Comparison of ENCODE assay signal across 10 cellular contexts in the genomic region with DNA sequence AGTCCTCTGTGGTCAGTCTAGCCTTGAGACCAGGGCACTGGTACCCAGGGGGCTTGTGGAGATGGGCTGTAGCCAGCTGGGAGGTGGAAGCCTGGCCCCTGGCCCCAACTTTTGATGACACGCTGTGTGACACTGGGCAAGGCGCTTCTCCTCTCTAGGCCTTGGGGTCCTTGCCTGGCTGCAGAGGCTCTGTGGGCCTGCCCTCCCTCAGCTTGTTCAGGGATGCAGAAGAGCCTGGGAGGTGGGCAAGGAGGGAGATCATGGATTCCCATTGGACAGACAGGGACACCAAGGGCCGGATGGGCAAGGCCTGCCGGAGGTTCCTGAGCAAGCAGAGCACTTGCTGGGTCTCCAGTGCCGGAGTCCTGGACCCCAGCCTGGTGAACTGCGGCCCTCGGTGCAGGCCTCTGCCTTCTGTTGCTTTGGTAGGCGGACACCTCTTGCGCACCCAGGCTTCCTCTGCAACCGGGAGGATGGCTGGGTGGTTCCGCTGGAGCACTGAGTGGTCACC. TPM values are rescaled to one million over a fixed set of nuclear protein-coding genes. Genes with fewer than 3 reads are reported as not detected.
DNase-seq lines count a peak whose midpoint lies in the region; ATAC-seq, FAIRE-seq and TF ChIP-seq lines count a peak whose summit lies in the region.
"Had no signal": no experiment of that assay in that cellular context is flagged by ENCODE, and none has a peak within 500 bp of the region (broad histone marks: within the 10 kb centered on the region; RNA-seq: fewer than 3 reads in every experiment).

No MANE protein-coding gene starts in this region.

- intact Hi-C loops in K562 (cut with micrococcal nuclease): no loop called here

- no peak overlapping the region for H3K27ac Mint-ChIP-seq in mesothelial cell of epicardium

- H3K4me1 ChIP-seq in K562 (replicated peaks in 1 of 2; ENCODE audit: control insufficient read depth in 2 of 2, insufficient read depth in 2 of 2, low read length in 2 of 2): peaks cover 20 to 49% of the 10 kb centered on the region in 2 experiments; a peak in 4 of 5 replicates

- CTCF ChIA-PET in K562 (lab: Yijun Ruan, JAX; ENCODE audit: low intra/inter-chr PET ratio): no interaction called here

- WGBS in K562 (ENCODE audit: insufficient coverage, low coverage, missing lambda C conversion rate): 76% methylated on average over 11 of the region's 11 CpGs

- in situ Hi-C loops in K562 (cut with MboI): no loop called here

- no peaks in the 10 kb centered on the region for H3K9me3 ChIP-seq in K562 (replicated peaks; ENCODE audit: control insufficient read depth, insufficient read depth, low read depth, low read length)

- no peaks in the 10 kb centered on the region for H3K27me3 ChIP-seq in K562 (ENCODE audit: control insufficient read depth in 2 of 2, insufficient read depth in 2 of 2, low read length in 2 of 2)

- no peaks in the 10 kb centered on the region for H3K9me3 Mint-ChIP-seq in activated T-cell treated with anti-CD3 and anti-CD28 coated beads, Interleukin-2, amount 50 U/mL, for 4 hours
- H3K9me3 Mint-ChIP-seq in mesothelial cell of epicardium: no peaks in the 10 kb centered on the region
- H3K9me3 Mint-ChIP-seq: activated naive CD8-positive, alpha-beta T cell treated with anti-CD3 and anti-CD28 coated beads for 36 hours had no signal

- DNase-seq in activated T-cell treated with anti-CD3 and anti-CD28 coated beads, Interleukin-2, amount 50 U/mL, for 4 hours: no peak
- DNase-seq in activated T-cell treated with anti-CD3 and anti-CD28 coated beads, Interleukin-2, amount 50 U/mL, for 1 hour: no peak
- DNase-seq in K562 (ENCODE audit: extremely low read depth in 1 of 4, low spot score in 3 of 4) (no peak), mesothelial cell of epicardium (ENCODE audit: low spot score in 2 of 2, unreplicated experiment in 2 of 2) (no peak), substantia nigra (lab: John Stamatoyannopoulos, UW) (no peak), EL (no peak)

- peaks cover 15% of the 10 kb centered on the region for H3K4me1 Mint-ChIP-seq in activated T-cell treated with anti-CD3 and anti-CD28 coated beads, Interleukin-2, amount 50 U/mL, for 4 hours (ENCODE audit: low read depth)
- peaks cover 14% of the 10 kb centered on the region for H3K4me1 Mint-ChIP-seq in mesothelial cell of epicardium

- H3K36me3 ChIP-seq in K562 (ENCODE audit: control insufficient read depth, insufficient read depth, low read length): no peaks in the 10 kb centered on the region

- no peaks in the 10 kb centered on the region; the same call in 1 of the 3 replicates for H3K79me2 ChIP-seq in K562 (ENCODE audit: control insufficient read depth, insufficient read depth, low read length)

- TF ChIP-seq EP300 in K562 (IDR thresholded peaks at IDR 0.05; ENCODE audit: low read length): no peak

- TF ChIP-seq CTCF in K562 (IDR thresholded peaks at IDR 0.05 in 2 of 3, conservative IDR thresholded peaks at IDR 0.05 in 1 of 3; ENCODE audit: insufficient read depth in 2 of 3, low read depth in 1 of 3, low read length in 3 of 3) (no peak), mesothelial cell of epicardium (IDR thresholded peaks at IDR 0.05; ENCODE audit: unreplicated experiment) (no peak)

- peak overlapping the region; percentile 29 for H3K4me3 Mint-ChIP-seq in activated T-cell treated with anti-CD3 and anti-CD28 coated beads, Interleukin-2, amount 50 U/mL, for 4 hours
- H3K4me3 Mint-ChIP-seq in mesothelial cell of epicardium: peak overlapping the region; percentile 92

- no peak for ATAC-seq in activated T-cell treated with anti-CD3 and anti-CD28 coated beads, Interleukin-2, amount 50 U/mL, for 4 hours
- ATAC-seq in K562 (no peak), GM19452 (IDR thresholded peaks at IDR 0.05; ENCODE audit: unreplicated experiment) (no peak), HG03571 (IDR thresholded peaks at IDR 0.05; ENCODE audit: unreplicated experiment) (no peak)

- no peaks in the 10 kb centered on the region for H3K9me1 ChIP-seq in K562 (ENCODE audit: control insufficient read depth, insufficient read depth, low read length)

- no peaks in the 10 kb centered on the region for H4K20me1 ChIP-seq in K562 (replicated peaks; ENCODE audit: control insufficient read depth, insufficient read depth, low read length)

- FAIRE-seq in K562 (lab: Jason Lieb, UNC): no peak

- no peaks in the 10 kb centered on the region for H3K36me3 Mint-ChIP-seq in activated T-cell treated with anti-CD3 and anti-CD28 coated beads, Interleukin-2, amount 50 U/mL, for 4 hours (ENCODE audit: insufficient read depth)
- peaks cover 2% of the 10 kb centered on the region for H3K36me3 Mint-ChIP-seq in mesothelial cell of epicardium
- H3K36me3 Mint-ChIP-seq: activated naive CD8-positive, alpha-beta T cell treated with anti-CD3 and anti-CD28 coated beads for 36 hours had no signal

- no peak overlapping the region for H3K27ac ChIP-seq in K562 (ENCODE audit: extremely low read depth, low read depth, low read length)
- peak overlapping the region; percentile 99 for H3K27ac ChIP-seq in substantia nigra (ENCODE audit: low read depth, low read length, poor library complexity, severe bottlenecking)

- TF ChIP-seq RAD21 in K562 (CRISPR knock-in tag; conservative IDR thresholded peaks at IDR 0.05 in 1 of 2, IDR thresholded peaks at IDR 0.05 in 1 of 2): no peak

- H3K9ac ChIP-seq in K562 (ENCODE audit: insufficient read depth in 1 of 2, low read depth in 2 of 2, low read length in 2 of 2): peak overlapping the region; percentile 87 to 96; a peak in 3 of 4 replicates

- no peak overlapping the region for H3K4me3 ChIP-seq in K562

- no peaks in the 10 kb centered on the region for H3K27me3 Mint-ChIP-seq in activated T-cell treated with anti-CD3 and anti-CD28 coated beads, Interleukin-2, amount 50 U/mL, for 4 hours (ENCODE audit: low read depth)
- H3K27me3 Mint-ChIP-seq in mesothelial cell of epicardium (ENCODE audit: low read depth): no peaks in the 10 kb centered on the region
- H3K27me3 Mint-ChIP-seq: activated naive CD8-positive, alpha-beta T cell treated with anti-CD3 and anti-CD28 coated beads for 36 hours had no signal

- POLR2A ChIA-PET in K562 (lab: Yijun Ruan, JAX): interaction anchor here (0.5 to 2.6 kb wide), 5 partner anchors 10 to 244 kb away, joined by 3 to 14 read pairs (median 3); no protein-coding TSS in a partner anchor

- no TSS peak for BruUV-seq in K562 (replicated peaks; lab: Mats Ljungman, UMichigan)

- H2AFZ ChIP-seq in K562 (ENCODE audit: low read depth, low read length): peak overlapping the region; percentile 98

- no peak for TF ChIP-seq POLR2A in K562 (conservative IDR thresholded peaks at IDR 0.05)

- peak overlapping the region; percentile 94 for H3K4me2 ChIP-seq in K562 (ENCODE audit: insufficient read depth, low read length)

RNA-seq across cellular contexts. Expression of a gene that starts 1.3 kb away (rescaled TPM):
- 1 to 10 TPM; 6.9 to 8.2 (median 7.9) TPM for total RNA-seq in activated T-cell treated with anti-CD3 and anti-CD28 coated beads, Interleukin-2, amount 50 U/mL, for 4 hours
- 18.6 and 35.5 TPM in 2 replicates for total RNA-seq in K562 (2011; cell fraction: chromatin; rRNA removed; ENCODE audit: low replicate concordance)
- total RNA-seq in K562 (2011; cell fraction: nucleolus; rRNA removed): 16.1 and 22.7 TPM in 2 replicates
- 17.8 and 18.6 TPM in 2 replicates for total RNA-seq in K562 (2011; cell fraction: nucleoplasm; rRNA removed)
- total RNA-seq in K562 (2014; rRNA removed) (3.3 and 5.2 TPM in 2 replicates), K562 (2014; rRNA removed; fragmentation: Illumina TruSeq; extraction: Trizol) (1.8 and 3.2 TPM in 2 replicates), K562 (2015; rRNA removed; fragmentation: Illumina TruSeq; extraction: Trizol) (2.5 and 2.6 TPM in 2 replicates), K562 (2021) (6.4 and 7.8 TPM in 2 replicates), mesothelial cell of epicardium (12.3 to 14.4 TPM (median 13.5 TPM) in 3 replicates)
- polyA plus RNA-seq in K562 (2011; rRNA removed) (7.3 and 11.1 TPM in 2 replicates), K562 (2014; fragmentation: Illumina TruSeq; extraction: Trizol) (5.1 and 5.2 TPM in 2 replicates), K562 (2014; fragmentation: Nextera tagmentation; extraction: Ambion mirVana) (under 1 TPM; 0.10 to 0.13 TPM), K562 (2014; rRNA removed) (5.1 and 6.1 TPM in 2 replicates)
- 9.0 and 9.1 TPM in 2 replicates for polyA plus RNA-seq in K562 (2011; cell fraction: cytosol; rRNA removed)
- polyA plus RNA-seq in K562 (2011; cell fraction: nucleus; rRNA removed): 46.9 and 48.0 TPM in 2 replicates
- 5.8 and 10.7 TPM in 2 replicates for polyA plus RNA-seq in K562 (2012)
- polyA minus RNA-seq in K562 (2011; rRNA and poly(A)+ RNA removed): 3.4 and 4.0 TPM in 2 replicates
- 3.6 and 3.9 TPM in 2 replicates for polyA minus RNA-seq in K562 (2011; cell fraction: cytosol; rRNA and poly(A)+ RNA removed)
- 4.8 and 5.9 TPM in 2 replicates for polyA minus RNA-seq in K562 (2011; cell fraction: nucleus; rRNA and poly(A)+ RNA removed)

RNA-seq across cellular contexts. Expression of a gene that starts 6.2 kb away (rescaled TPM):
- total RNA-seq in activated T-cell treated with anti-CD3 and anti-CD28 coated beads, Interleukin-2, amount 50 U/mL, for 4 hours: 10 to 100 TPM; 20.6 to 24.1 (median 21.7) TPM
- total RNA-seq in K562 (2011; cell fraction: chromatin; rRNA removed; ENCODE audit: low replicate concordance): 50.6 and 183 TPM in 2 replicates
- 131 and 133 TPM in 2 replicates for total RNA-seq in K562 (2011; cell fraction: nucleolus; rRNA removed)
- total RNA-seq in K562 (2011; cell fraction: nucleoplasm; rRNA removed): 70.0 and 70.2 TPM in 2 replicates
- total RNA-seq in K562 (2014; rRNA removed) (22.2 and 22.4 TPM in 2 replicates), K562 (2014; rRNA removed; fragmentation: Illumina TruSeq; extraction: Trizol) (3.2 and 3.6 TPM in 2 replicates), K562 (2015; rRNA removed; fragmentation: Illumina TruSeq; extraction: Trizol) (6.2 and 7.7 TPM in 2 replicates), K562 (2021) (37.7 and 45.9 TPM in 2 replicates), mesothelial cell of epicardium (29.8 to 32.9 TPM (median 31.7 TPM) in 3 replicates)
- polyA plus RNA-seq in K562 (2011; rRNA removed) (4.6 and 11.2 TPM in 2 replicates), K562 (2014; fragmentation: Illumina TruSeq; extraction: Trizol) (5.2 and 15.8 TPM in 2 replicates), K562 (2014; fragmentation: Nextera tagmentation; extraction: Ambion mirVana) (under 1 TPM; 0.25 to 0.53 TPM), K562 (2014; rRNA removed) (21.0 and 21.6 TPM in 2 replicates)
- polyA plus RNA-seq in K562 (2011; cell fraction: cytosol; rRNA removed): 6.2 and 17.3 TPM in 2 replicates
- polyA plus RNA-seq in K562 (2011; cell fraction: nucleus; rRNA removed): 42.8 and 78.0 TPM in 2 replicates
- polyA plus RNA-seq in K562 (2012): 22.5 and 32.9 TPM in 2 replicates
- 5.7 and 7.2 TPM in 2 replicates for polyA minus RNA-seq in K562 (2011; rRNA and poly(A)+ RNA removed)
- 18.2 and 19.4 TPM in 2 replicates for polyA minus RNA-seq in K562 (2011; cell fraction: cytosol; rRNA and poly(A)+ RNA removed)
- 45.1 and 49.8 TPM in 2 replicates for polyA minus RNA-seq in K562 (2011; cell fraction: nucleus; rRNA and poly(A)+ RNA removed)

RNA-seq across cellular contexts. Expression of a gene that starts 12.5 kb away (rescaled TPM):
- total RNA-seq in activated T-cell treated with anti-CD3 and anti-CD28 coated beads, Interleukin-2, amount 50 U/mL, for 4 hours: not detected
- not detected in 2 replicates for total RNA-seq in K562 (2011; cell fraction: chromatin; rRNA removed; ENCODE audit: low replicate concordance)
- total RNA-seq in K562 (2011; cell fraction: nucleolus; rRNA removed): not detected in 2 replicates
- total RNA-seq in K562 (2011; cell fraction: nucleoplasm; rRNA removed): not detected in 2 replicates
- total RNA-seq in K562 (2014; rRNA removed) (not detected in 2 replicates), K562 (2014; rRNA removed; fragmentation: Illumina TruSeq; extraction: Trizol) (not detected in 2 replicates), K562 (2015; rRNA removed; fragmentation: Illumina TruSeq; extraction: Trizol) (0.22 TPM in 1 of 2 replicates, not detected in the other), K562 (2021) (not detected in 2 replicates), mesothelial cell of epicardium (not detected in 3 replicates)
- polyA plus RNA-seq in K562 (2011; rRNA removed) (not detected in 2 replicates), K562 (2014; fragmentation: Illumina TruSeq; extraction: Trizol) (not detected in 2 replicates), K562 (2014; fragmentation: Nextera tagmentation; extraction: Ambion mirVana) (under 1 TPM in 1 of 2 experiments, not detected in 1; 0.17 TPM), K562 (2014; rRNA removed) (1.4 TPM in 1 of 2 replicates, not detected in the other)
- polyA plus RNA-seq in K562 (2011; cell fraction: cytosol; rRNA removed): not detected in 2 replicates
- 0.74 and 0.88 TPM in 2 replicates for polyA plus RNA-seq in K562 (2011; cell fraction: nucleus; rRNA removed)
- polyA plus RNA-seq in K562 (2012): not detected in 2 replicates
- not detected in 2 replicates for polyA minus RNA-seq in K562 (2011; rRNA and poly(A)+ RNA removed)
- not detected in 2 replicates for polyA minus RNA-seq in K562 (2011; cell fraction: cytosol; rRNA and poly(A)+ RNA removed)
- polyA minus RNA-seq in K562 (2011; cell fraction: nucleus; rRNA and poly(A)+ RNA removed): not detected in 2 replicates
- total RNA-seq: activated naive CD8-positive, alpha-beta T cell treated with anti-CD3 and anti-CD28 coated beads for 36 hours; omental fat pad had no signal

RNA-seq across cellular contexts. Expression of a gene that starts 44.8 kb away (rescaled TPM):
- total RNA-seq in activated T-cell treated with anti-CD3 and anti-CD28 coated beads, Interleukin-2, amount 50 U/mL, for 4 hours: 100 to 1,000 TPM in 2 of 3 donors, 10 to 100 TPM in 1; 86.3 to 121 (median 108) TPM
- 20.8 and 92.1 TPM in 2 replicates for total RNA-seq in K562 (2011; cell fraction: chromatin; rRNA removed; ENCODE audit: low replicate concordance)
- 57.7 and 64.3 TPM in 2 replicates for total RNA-seq in K562 (2011; cell fraction: nucleolus; rRNA removed)
- 24.2 and 37.8 TPM in 2 replicates for total RNA-seq in K562 (2011; cell fraction: nucleoplasm; rRNA removed)
- total RNA-seq in K562 (2014; rRNA removed): 39.1 and 40.0 TPM in 2 replicates
- total RNA-seq in K562 (2014; rRNA removed; fragmentation: Illumina TruSeq; extraction: Trizol): 7.2 and 11.5 TPM in 2 replicates
- total RNA-seq in K562 (2015; rRNA removed; fragmentation: Illumina TruSeq; extraction: Trizol): 12.7 and 12.9 TPM in 2 replicates
- 65.0 and 69.6 TPM in 2 replicates for total RNA-seq in K562 (2021)
- 16.4 and 34.2 TPM in 2 replicates for polyA plus RNA-seq in K562 (2011; rRNA removed)
- 30.6 and 56.6 TPM in 2 replicates for polyA plus RNA-seq in K562 (2011; cell fraction: cytosol; rRNA removed)
- 30.2 and 48.9 TPM in 2 replicates for polyA plus RNA-seq in K562 (2011; cell fraction: nucleus; rRNA removed)
- 38.5 and 52.8 TPM in 2 replicates for polyA plus RNA-seq in K562 (2012)
- polyA plus RNA-seq in K562 (2014; fragmentation: Illumina TruSeq; extraction: Trizol): 41.0 and 45.1 TPM in 2 replicates
- polyA plus RNA-seq in K562 (2014; fragmentation: Nextera tagmentation; extraction: Ambion mirVana): under 1 TPM; 0.46 to 0.59 TPM
- 26.8 and 27.3 TPM in 2 replicates for polyA plus RNA-seq in K562 (2014; rRNA removed)
- 26.8 and 39.2 TPM in 2 replicates for polyA minus RNA-seq in K562 (2011; rRNA and poly(A)+ RNA removed)
- 50.9 and 64.3 TPM in 2 replicates for polyA minus RNA-seq in K562 (2011; cell fraction: cytosol; rRNA and poly(A)+ RNA removed)
- polyA minus RNA-seq in K562 (2011; cell fraction: nucleus; rRNA and poly(A)+ RNA removed): 17.4 and 22.8 TPM in 2 replicates
- total RNA-seq in mesothelial cell of epicardium: 84.9 to 94.5 TPM (median 86.8 TPM) in 3 replicates

RNA-seq across cellular contexts. Expression of a gene that starts 48.7 kb away (rescaled TPM):
- total RNA-seq in activated T-cell treated with anti-CD3 and anti-CD28 coated beads, Interleukin-2, amount 50 U/mL, for 4 hours: not detected
- total RNA-seq in K562 (2011; cell fraction: chromatin; rRNA removed; ENCODE audit: low replicate concordance): 0.30 TPM in 1 of 2 replicates, not detected in the other
- 0.33 TPM in 1 of 2 replicates, not detected in the other for total RNA-seq in K562 (2011; cell fraction: nucleolus; rRNA removed)
- total RNA-seq in K562 (2011; cell fraction: nucleoplasm; rRNA removed): 0.38 TPM in 1 of 2 replicates, not detected in the other
- total RNA-seq in K562 (2014; rRNA removed) (0.12 TPM in 1 of 2 replicates, not detected in the other), K562 (2014; rRNA removed; fragmentation: Illumina TruSeq; extraction: Trizol) (0.18 and 0.29 TPM in 2 replicates), K562 (2015; rRNA removed; fragmentation: Illumina TruSeq; extraction: Trizol) (0.68 and 0.83 TPM in 2 replicates), K562 (2021) (0.24 TPM in 1 of 2 replicates, not detected in the other), mesothelial cell of epicardium (not detected in 3 replicates)
- polyA plus RNA-seq in K562 (2011; rRNA removed) (0.28 and 0.42 TPM in 2 replicates), K562 (2014; fragmentation: Illumina TruSeq; extraction: Trizol) (0.39 TPM in 1 of 2 replicates, not detected in the other), K562 (2014; fragmentation: Nextera tagmentation; extraction: Ambion mirVana) (under 1 TPM in 1 of 2 experiments, not detected in 1; 0.21 TPM), K562 (2014; rRNA removed) (0.17 and 0.30 TPM in 2 replicates)
- 0.63 and 1.4 TPM in 2 replicates for polyA plus RNA-seq in K562 (2011; cell fraction: cytosol; rRNA removed)
- polyA plus RNA-seq in K562 (2011; cell fraction: nucleus; rRNA removed): 0.13 and 0.74 TPM in 2 replicates
- polyA plus RNA-seq in K562 (2012): 0.09 and 0.15 TPM in 2 replicates
- polyA minus RNA-seq in K562 (2011; rRNA and poly(A)+ RNA removed): 0.11 and 0.21 TPM in 2 replicates
- not detected in 2 replicates for polyA minus RNA-seq in K562 (2011; cell fraction: cytosol; rRNA and poly(A)+ RNA removed)
- not detected in 2 replicates for polyA minus RNA-seq in K562 (2011; cell fraction: nucleus; rRNA and poly(A)+ RNA removed)
- total RNA-seq: omental fat pad had no signal
